ENCODE assay signal across 9 cellular contexts in the genomic region with DNA sequence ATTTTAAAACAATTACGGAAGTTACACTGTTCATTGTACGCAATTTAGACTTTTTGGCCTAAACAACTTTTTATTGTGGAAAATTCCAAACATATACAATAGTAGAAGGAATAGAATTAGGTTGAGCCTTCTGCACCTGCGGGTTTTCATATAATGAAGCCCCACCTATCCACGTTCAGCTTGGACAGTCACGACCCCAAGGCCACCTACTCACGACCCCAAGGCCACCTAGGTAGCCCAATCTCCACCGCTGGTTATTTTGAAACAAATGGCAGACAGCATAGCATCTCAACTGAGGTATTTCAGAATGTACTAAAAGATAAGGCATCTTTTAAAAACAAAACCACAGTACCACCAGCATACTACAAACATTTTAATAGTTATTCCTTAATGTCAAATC. TPM values are rescaled to one million over a fixed set of nuclear protein-coding genes. Genes with fewer than 3 reads are reported as not detected.
DNase-seq lines count a peak whose midpoint lies in the region; ATAC-seq, FAIRE-seq and TF ChIP-seq lines count a peak whose summit lies in the region.
"Had no signal": no experiment of that assay in that cellular context is flagged by ENCODE, and none has a peak within 500 bp of the region (broad histone marks: within the 10 kb centered on the region; RNA-seq: fewer than 3 reads in every experiment).

No MANE protein-coding gene starts in this region.

- H2AFZ ChIP-seq in astrocyte (ENCODE audit: low read depth, low read length): peak overlapping the region; percentile 93

- no peaks in the 10 kb centered on the region for H3K9me3 ChIP-seq in astrocyte (ENCODE audit: insufficient read depth, low read depth, low read length)
- no peaks in the 10 kb centered on the region for H3K9me3 ChIP-seq in thymus (ENCODE audit: control insufficient read depth)

- FAIRE-seq in astrocyte (lab: Jason Lieb, UNC): no peak
- FAIRE-seq: endometrium had no signal

- peaks cover 6% of the 10 kb centered on the region for H3K36me3 Mint-ChIP-seq in astrocyte (ENCODE audit: low read depth, unreplicated experiment)

- peaks cover 25% of the 10 kb centered on the region for H3K4me1 Mint-ChIP-seq in astrocyte (ENCODE audit: low read depth, unreplicated experiment)

- no peaks in the 10 kb centered on the region for H3K27me3 ChIP-seq in astrocyte (ENCODE audit: insufficient read depth, low read length)
- no peaks in the 10 kb centered on the region for H3K27me3 ChIP-seq in thymus (ENCODE audit: control insufficient read depth, insufficient read depth)

- H3K4me1 ChIP-seq in astrocyte (ENCODE audit: insufficient read depth, low read length) (peaks cover 38% of the 10 kb centered on the region), thymus (ENCODE audit: control insufficient read depth, insufficient read depth, low read length) (peaks cover 2% of the 10 kb centered on the region)

- intact Hi-C loops in lower leg skin (cut with DNase I; ENCODE audit: low total_unique reads): no loop called here

- no peak for ATAC-seq in GM18861 (IDR thresholded peaks at IDR 0.05; ENCODE audit: unreplicated experiment)

- peak overlapping the region; percentile 97 for H3K4me2 ChIP-seq in astrocyte (ENCODE audit: low read length)

- H4K20me1 ChIP-seq in astrocyte (ENCODE audit: insufficient read depth, low read length): no peaks in the 10 kb centered on the region

- peak overlapping the region; percentile 84 for H3K9ac ChIP-seq in astrocyte (ENCODE audit: low read length)

- H3K4me3 ChIP-seq in astrocyte (ENCODE audit: insufficient read depth, low read depth, low read length) (peak overlapping the region; percentile 84), lower leg skin (ENCODE audit: low read depth, poor library complexity, severe bottlenecking) (peak overlapping the region; percentile 54), thymus (ENCODE audit: low read length) (peak overlapping the region; percentile 66)

- no peak for TF ChIP-seq POLR2A in lower leg skin (IDR thresholded peaks at IDR 0.05)

- TF ChIP-seq CTCF in astrocyte (IDR thresholded peaks at IDR 0.05; ENCODE audit: insufficient read depth, low read depth, low read length) (no peak), lower leg skin (IDR thresholded peaks at IDR 0.05) (no peak)

- H3K4me3 Mint-ChIP-seq in astrocyte (ENCODE audit: unreplicated experiment): peak overlapping the region; percentile 96

- H3K27me3 Mint-ChIP-seq in astrocyte (ENCODE audit: low read depth, unreplicated experiment): peaks cover 10% of the 10 kb centered on the region

- H3K27ac ChIP-seq in astrocyte (ENCODE audit: low read depth, low read length): peak overlapping the region; percentile 62
- H3K27ac ChIP-seq in thymus (ENCODE audit: low read depth): no peak overlapping the region

- H3K79me2 ChIP-seq in astrocyte (ENCODE audit: insufficient read depth, low read length): peaks cover 39% of the 10 kb centered on the region

- H3K36me3 ChIP-seq in astrocyte (ENCODE audit: insufficient read depth, low read length) (no peaks in the 10 kb centered on the region), thymus (ENCODE audit: control insufficient read depth, insufficient read depth) (no peaks in the 10 kb centered on the region)

- H3K9me3 Mint-ChIP-seq in astrocyte (ENCODE audit: unreplicated experiment): peaks cover 3% of the 10 kb centered on the region

- peak; percentile 20 for DNase-seq in activated T-cell treated with anti-CD3 and anti-CD28 coated beads, Interleukin-2, amount 50 U/mL, for 1 hour
- no peak for DNase-seq in activated T-cell treated with anti-CD3 and anti-CD28 coated beads for 4 hours
- DNase-seq in astrocyte (ENCODE audit: low read depth): no peak
- no peak for DNase-seq in lower leg skin (ENCODE audit: low spot score in 2 of 2)
- DNase-seq in pons (ENCODE audit: low spot score): no peak
- no peak for DNase-seq in SW 1271 (lab: John Stamatoyannopoulos, UW)

- H3K27ac Mint-ChIP-seq in astrocyte (ENCODE audit: unreplicated experiment): peak overlapping the region; percentile 89

- WGBS in lower leg skin, 2 donors: 5 to 14% methylated on average over 7 of the region's 7 CpGs
- WGBS in thymus: 33% methylated on average over 7 of the region's 7 CpGs

RNA-seq across cellular contexts. Expression of a gene that starts 0.6 kb away (rescaled TPM):
- total RNA-seq in astrocyte: 29.9 and 33.1 TPM in 2 replicates
- 10 to 100 TPM; 21.8 to 52.4 (median 32.0) TPM for total RNA-seq in lower leg skin
- 63.9 TPM for polyA plus RNA-seq in thymus

RNA-seq across cellular contexts. Expression of a gene that starts 28.2 kb away (rescaled TPM):
- total RNA-seq in astrocyte (0.17 TPM in 1 of 2 replicates, not detected in the other), lower leg skin (under 1 TPM in 2 of 4 donors, not detected in 2; 0.52 to 0.79 TPM)
- 1.8 TPM for polyA plus RNA-seq in thymus

RNA-seq across cellular contexts. Expression of a gene that starts 58.0 kb away (rescaled TPM):
- 234 and 252 TPM in 2 replicates for total RNA-seq in astrocyte
- 100 to 1,000 TPM; 136 to 165 (median 158) TPM for total RNA-seq in lower leg skin
- polyA plus RNA-seq in thymus: 105 TPM
